Comparison of ENCODE assay signal across 1 cellular context in the genomic region with DNA sequence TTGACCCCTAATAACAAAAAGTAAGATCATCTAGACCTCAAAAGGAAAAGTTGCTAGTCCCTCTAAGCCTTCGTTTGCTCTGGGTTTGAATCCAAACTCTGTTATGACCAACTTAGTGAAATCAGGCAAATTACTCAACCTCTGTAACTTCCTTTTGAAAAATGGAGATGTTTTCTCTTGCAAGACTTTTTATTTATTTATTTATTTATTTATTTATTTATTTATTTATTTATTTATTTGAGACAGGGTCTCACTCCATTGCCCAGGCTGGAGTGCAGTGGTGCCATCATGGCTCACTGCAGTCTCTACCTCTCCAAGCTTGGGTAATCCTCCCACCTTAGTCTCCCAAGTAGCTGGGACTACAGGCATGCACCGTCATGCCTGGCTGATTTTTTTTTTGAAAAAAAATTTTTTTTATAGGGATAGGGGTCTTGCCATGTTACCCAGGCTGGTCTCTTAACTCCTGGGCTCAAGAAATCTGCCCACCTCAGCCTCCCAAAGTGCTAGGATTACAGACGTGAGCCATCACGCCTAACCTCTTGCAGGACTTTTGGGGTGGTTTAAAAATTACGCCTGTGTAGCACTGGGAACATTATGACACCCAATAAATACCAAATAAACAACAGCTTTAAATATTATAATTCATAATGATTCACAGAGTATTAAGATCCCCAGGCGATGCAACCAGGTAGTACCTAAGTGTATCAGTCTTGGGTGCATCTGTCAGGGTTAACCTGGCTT.
TF ChIP-seq lines count a peak whose summit lies in the region.

No MANE protein-coding gene starts in this region.

TF ChIP-seq in HEK293, 187 proteins besides CTCF, POLR2A, EP300 and RAD21 (continued from another document and continues in another):
- TF ChIP-seq, protein P1, sequence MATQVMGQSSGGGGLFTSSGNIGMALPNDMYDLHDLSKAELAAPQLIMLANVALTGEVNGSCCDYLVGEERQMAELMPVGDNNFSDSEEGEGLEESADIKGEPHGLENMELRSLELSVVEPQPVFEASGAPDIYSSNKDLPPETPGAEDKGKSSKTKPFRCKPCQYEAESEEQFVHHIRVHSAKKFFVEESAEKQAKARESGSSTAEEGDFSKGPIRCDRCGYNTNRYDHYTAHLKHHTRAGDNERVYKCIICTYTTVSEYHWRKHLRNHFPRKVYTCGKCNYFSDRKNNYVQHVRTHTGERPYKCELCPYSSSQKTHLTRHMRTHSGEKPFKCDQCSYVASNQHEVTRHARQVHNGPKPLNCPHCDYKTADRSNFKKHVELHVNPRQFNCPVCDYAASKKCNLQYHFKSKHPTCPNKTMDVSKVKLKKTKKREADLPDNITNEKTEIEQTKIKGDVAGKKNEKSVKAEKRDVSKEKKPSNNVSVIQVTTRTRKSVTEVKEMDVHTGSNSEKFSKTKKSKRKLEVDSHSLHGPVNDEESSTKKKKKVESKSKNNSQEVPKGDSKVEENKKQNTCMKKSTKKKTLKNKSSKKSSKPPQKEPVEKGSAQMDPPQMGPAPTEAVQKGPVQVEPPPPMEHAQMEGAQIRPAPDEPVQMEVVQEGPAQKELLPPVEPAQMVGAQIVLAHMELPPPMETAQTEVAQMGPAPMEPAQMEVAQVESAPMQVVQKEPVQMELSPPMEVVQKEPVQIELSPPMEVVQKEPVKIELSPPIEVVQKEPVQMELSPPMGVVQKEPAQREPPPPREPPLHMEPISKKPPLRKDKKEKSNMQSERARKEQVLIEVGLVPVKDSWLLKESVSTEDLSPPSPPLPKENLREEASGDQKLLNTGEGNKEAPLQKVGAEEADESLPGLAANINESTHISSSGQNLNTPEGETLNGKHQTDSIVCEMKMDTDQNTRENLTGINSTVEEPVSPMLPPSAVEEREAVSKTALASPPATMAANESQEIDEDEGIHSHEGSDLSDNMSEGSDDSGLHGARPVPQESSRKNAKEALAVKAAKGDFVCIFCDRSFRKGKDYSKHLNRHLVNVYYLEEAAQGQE (tag by site-specific recombination; IDR thresholded peaks at IDR 0.05) = peak; percentile 76
- TF ChIP-seq ZNF140 (tag by site-specific recombination; IDR thresholded peaks at IDR 0.05) (peak; percentile 73; the same call in 1 of the 2 replicates), MYNN (tag by site-specific recombination; IDR thresholded peaks at IDR 0.05; ENCODE audit: borderline replicate concordance) (peak; percentile 30; the same call in 1 of the 2 replicates), ZNF768 (tag by site-specific recombination; IDR thresholded peaks at IDR 0.05) (no peak), ZNF426 (tag by site-specific recombination; IDR thresholded peaks at IDR 0.05) (peak; percentile 89), ZNF37A (tag by site-specific recombination; IDR thresholded peaks at IDR 0.05) (no peak), ZNF214 (tag by site-specific recombination; IDR thresholded peaks at IDR 0.05; ENCODE audit: borderline replicate concordance) (no peak; the same call in 1 of the 2 replicates), ZSCAN23 (tag by site-specific recombination; IDR thresholded peaks at IDR 0.05) (no peak), SALL2 (tag by site-specific recombination; IDR thresholded peaks at IDR 0.05; ENCODE audit: borderline replicate concordance) (no peak), KLF16 (tag by site-specific recombination; IDR thresholded peaks at IDR 0.05) (no peak), ZNF510 (tag by site-specific recombination; IDR thresholded peaks at IDR 0.05; ENCODE audit: insufficient replicate concordance) (peak; percentile 73), ZNF19 (tag by site-specific recombination; IDR thresholded peaks at IDR 0.05; ENCODE audit: low read depth) (no peak), OVOL3 (tag by site-specific recombination; IDR thresholded peaks at IDR 0.05) (no peak), ZNF792 (tag by site-specific recombination; IDR thresholded peaks at IDR 0.05) (no peak), ZNF664 (tag by site-specific recombination; IDR thresholded peaks at IDR 0.05) (peak; percentile 68), ZFHX2 (tag by site-specific recombination; conservative IDR thresholded peaks at IDR 0.05) (no peak), ZNF48 (tag by site-specific recombination; IDR thresholded peaks at IDR 0.05) (no peak), ZNF24 (tag by site-specific recombination; IDR thresholded peaks at IDR 0.05) (no peak), ZNF670 (tag by site-specific recombination; IDR thresholded peaks at IDR 0.05; ENCODE audit: low read depth) (no peak), ZNF473 (tag by site-specific recombination; IDR thresholded peaks at IDR 0.05) (no peak), ZNF121 (tag by site-specific recombination; IDR thresholded peaks at IDR 0.05) (peak; percentile 27; the same call in 1 of the 2 replicates), ZNF600 (tag by site-specific recombination; IDR thresholded peaks at IDR 0.05) (no peak), KLF7 (tag by site-specific recombination; IDR thresholded peaks at IDR 0.05; ENCODE audit: borderline replicate concordance) (no peak), ZNF521 (tag by site-specific recombination; IDR thresholded peaks at IDR 0.05) (no peak), SCRT2 (tag by site-specific recombination; IDR thresholded peaks at IDR 0.05) (no peak), ZSCAN30 (tag by site-specific recombination; IDR thresholded peaks at IDR 0.05) (no peak), ZFP69B (tag by site-specific recombination; IDR thresholded peaks at IDR 0.05) (no peak), ZNF707 (tag by site-specific recombination; IDR thresholded peaks at IDR 0.05) (no peak)
- TF ChIP-seq, protein P2, sequence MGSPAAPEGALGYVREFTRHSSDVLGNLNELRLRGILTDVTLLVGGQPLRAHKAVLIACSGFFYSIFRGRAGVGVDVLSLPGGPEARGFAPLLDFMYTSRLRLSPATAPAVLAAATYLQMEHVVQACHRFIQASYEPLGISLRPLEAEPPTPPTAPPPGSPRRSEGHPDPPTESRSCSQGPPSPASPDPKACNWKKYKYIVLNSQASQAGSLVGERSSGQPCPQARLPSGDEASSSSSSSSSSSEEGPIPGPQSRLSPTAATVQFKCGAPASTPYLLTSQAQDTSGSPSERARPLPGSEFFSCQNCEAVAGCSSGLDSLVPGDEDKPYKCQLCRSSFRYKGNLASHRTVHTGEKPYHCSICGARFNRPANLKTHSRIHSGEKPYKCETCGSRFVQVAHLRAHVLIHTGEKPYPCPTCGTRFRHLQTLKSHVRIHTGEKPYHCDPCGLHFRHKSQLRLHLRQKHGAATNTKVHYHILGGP (tag by site-specific recombination; IDR thresholded peaks at IDR 0.05) = no peak
- TF ChIP-seq, protein P3, sequence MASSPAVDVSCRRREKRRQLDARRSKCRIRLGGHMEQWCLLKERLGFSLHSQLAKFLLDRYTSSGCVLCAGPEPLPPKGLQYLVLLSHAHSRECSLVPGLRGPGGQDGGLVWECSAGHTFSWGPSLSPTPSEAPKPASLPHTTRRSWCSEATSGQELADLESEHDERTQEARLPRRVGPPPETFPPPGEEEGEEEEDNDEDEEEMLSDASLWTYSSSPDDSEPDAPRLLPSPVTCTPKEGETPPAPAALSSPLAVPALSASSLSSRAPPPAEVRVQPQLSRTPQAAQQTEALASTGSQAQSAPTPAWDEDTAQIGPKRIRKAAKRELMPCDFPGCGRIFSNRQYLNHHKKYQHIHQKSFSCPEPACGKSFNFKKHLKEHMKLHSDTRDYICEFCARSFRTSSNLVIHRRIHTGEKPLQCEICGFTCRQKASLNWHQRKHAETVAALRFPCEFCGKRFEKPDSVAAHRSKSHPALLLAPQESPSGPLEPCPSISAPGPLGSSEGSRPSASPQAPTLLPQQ (tag by site-specific recombination; IDR thresholded peaks at IDR 0.05) = no peak
- TF ChIP-seq, protein P4, sequence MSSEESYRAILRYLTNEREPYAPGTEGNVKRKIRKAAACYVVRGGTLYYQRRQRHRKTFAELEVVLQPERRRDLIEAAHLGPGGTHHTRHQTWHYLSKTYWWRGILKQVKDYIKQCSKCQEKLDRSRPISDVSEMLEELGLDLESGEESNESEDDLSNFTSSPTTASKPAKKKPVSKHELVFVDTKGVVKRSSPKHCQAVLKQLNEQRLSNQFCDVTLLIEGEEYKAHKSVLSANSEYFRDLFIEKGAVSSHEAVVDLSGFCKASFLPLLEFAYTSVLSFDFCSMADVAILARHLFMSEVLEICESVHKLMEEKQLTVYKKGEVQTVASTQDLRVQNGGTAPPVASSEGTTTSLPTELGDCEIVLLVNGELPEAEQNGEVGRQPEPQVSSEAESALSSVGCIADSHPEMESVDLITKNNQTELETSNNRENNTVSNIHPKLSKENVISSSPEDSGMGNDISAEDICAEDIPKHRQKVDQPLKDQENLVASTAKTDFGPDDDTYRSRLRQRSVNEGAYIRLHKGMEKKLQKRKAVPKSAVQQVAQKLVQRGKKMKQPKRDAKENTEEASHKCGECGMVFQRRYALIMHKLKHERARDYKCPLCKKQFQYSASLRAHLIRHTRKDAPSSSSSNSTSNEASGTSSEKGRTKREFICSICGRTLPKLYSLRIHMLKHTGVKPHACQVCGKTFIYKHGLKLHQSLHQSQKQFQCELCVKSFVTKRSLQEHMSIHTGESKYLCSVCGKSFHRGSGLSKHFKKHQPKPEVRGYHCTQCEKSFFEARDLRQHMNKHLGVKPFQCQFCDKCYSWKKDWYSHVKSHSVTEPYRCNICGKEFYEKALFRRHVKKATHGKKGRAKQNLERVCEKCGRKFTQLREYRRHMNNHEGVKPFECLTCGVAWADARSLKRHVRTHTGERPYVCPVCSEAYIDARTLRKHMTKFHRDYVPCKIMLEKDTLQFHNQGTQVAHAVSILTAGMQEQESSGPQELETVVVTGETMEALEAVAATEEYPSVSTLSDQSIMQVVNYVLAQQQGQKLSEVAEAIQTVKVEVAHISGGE (tag by site-specific recombination; conservative IDR thresholded peaks at IDR 0.05; ENCODE audit: low read depth) = peak; percentile 72
- TF ChIP-seq, protein P5, sequence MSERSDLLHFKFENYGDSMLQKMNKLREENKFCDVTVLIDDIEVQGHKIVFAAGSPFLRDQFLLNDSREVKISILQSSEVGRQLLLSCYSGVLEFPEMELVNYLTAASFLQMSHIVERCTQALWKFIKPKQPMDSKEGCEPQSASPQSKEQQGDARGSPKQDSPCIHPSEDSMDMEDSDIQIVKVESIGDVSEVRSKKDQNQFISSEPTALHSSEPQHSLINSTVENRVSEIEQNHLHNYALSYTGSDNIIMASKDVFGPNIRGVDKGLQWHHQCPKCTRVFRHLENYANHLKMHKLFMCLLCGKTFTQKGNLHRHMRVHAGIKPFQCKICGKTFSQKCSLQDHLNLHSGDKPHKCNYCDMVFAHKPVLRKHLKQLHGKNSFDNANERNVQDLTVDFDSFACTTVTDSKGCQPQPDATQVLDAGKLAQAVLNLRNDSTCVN (tag by site-specific recombination; optimal IDR thresholded peaks at IDR 0.05) = no peak
- TF ChIP-seq, protein P6, sequence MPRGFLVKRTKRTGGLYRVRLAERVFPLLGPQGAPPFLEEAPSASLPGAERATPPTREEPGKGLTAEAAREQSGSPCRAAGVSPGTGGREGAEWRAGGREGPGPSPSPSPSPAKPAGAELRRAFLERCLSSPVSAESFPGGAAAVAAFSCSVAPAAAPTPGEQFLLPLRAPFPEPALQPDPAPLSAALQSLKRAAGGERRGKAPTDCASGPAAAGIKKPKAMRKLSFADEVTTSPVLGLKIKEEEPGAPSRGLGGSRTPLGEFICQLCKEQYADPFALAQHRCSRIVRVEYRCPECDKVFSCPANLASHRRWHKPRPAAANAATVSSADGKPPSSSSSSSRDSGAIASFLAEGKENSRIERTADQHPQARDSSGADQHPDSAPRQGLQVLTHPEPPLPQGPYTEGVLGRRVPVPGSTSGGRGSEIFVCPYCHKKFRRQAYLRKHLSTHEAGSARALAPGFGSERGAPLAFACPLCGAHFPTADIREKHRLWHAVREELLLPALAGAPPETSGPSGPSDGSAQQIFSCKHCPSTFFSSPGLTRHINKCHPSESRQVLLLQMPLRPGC (tag by site-specific recombination; IDR thresholded peaks at IDR 0.05) = no peak
- TF ChIP-seq, protein P7, sequence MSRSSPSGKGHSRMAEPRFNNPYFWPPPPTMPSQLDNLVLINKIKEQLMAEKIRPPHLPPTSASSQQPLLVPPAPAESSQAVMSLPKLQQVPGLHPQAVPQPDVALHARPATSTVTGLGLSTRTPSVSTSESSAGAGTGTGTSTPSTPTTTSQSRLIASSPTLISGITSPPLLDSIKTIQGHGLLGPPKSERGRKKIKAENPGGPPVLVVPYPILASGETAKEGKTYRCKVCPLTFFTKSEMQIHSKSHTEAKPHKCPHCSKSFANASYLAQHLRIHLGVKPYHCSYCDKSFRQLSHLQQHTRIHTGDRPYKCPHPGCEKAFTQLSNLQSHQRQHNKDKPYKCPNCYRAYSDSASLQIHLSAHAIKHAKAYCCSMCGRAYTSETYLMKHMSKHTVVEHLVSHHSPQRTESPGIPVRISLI (tag by site-specific recombination; IDR thresholded peaks at IDR 0.05) = no peak
- TF ChIP-seq, protein P8, sequence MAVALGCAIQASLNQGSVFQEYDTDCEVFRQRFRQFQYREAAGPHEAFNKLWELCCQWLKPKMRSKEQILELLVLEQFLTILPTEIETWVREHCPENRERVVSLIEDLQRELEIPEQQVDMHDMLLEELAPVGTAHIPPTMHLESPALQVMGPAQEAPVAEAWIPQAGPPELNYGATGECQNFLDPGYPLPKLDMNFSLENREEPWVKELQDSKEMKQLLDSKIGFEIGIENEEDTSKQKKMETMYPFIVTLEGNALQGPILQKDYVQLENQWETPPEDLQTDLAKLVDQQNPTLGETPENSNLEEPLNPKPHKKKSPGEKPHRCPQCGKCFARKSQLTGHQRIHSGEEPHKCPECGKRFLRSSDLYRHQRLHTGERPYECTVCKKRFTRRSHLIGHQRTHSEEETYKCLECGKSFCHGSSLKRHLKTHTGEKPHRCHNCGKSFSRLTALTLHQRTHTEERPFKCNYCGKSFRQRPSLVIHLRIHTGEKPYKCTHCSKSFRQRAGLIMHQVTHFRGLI (tag by site-specific recombination; IDR thresholded peaks at IDR 0.05) = no peak
- TF ChIP-seq, protein P9, sequence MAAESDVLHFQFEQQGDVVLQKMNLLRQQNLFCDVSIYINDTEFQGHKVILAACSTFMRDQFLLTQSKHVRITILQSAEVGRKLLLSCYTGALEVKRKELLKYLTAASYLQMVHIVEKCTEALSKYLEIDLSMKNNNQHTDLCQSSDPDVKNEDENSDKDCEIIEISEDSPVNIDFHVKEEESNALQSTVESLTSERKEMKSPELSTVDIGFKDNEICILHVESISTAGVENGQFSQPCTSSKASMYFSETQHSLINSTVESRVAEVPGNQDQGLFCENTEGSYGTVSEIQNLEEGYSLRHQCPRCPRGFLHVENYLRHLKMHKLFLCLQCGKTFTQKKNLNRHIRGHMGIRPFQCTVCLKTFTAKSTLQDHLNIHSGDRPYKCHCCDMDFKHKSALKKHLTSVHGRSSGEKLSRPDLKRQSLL (tag by site-specific recombination; IDR thresholded peaks at IDR 0.05) = no peak
- TF ChIP-seq, protein P10, sequence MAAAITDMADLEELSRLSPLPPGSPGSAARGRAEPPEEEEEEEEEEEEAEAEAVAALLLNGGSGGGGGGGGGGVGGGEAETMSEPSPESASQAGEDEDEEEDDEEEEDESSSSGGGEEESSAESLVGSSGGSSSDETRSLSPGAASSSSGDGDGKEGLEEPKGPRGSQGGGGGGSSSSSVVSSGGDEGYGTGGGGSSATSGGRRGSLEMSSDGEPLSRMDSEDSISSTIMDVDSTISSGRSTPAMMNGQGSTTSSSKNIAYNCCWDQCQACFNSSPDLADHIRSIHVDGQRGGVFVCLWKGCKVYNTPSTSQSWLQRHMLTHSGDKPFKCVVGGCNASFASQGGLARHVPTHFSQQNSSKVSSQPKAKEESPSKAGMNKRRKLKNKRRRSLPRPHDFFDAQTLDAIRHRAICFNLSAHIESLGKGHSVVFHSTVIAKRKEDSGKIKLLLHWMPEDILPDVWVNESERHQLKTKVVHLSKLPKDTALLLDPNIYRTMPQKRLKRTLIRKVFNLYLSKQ (tag by site-specific recombination; IDR thresholded peaks at IDR 0.05; ENCODE audit: borderline replicate concordance) = no peak
